In the genomic region with DNA sequence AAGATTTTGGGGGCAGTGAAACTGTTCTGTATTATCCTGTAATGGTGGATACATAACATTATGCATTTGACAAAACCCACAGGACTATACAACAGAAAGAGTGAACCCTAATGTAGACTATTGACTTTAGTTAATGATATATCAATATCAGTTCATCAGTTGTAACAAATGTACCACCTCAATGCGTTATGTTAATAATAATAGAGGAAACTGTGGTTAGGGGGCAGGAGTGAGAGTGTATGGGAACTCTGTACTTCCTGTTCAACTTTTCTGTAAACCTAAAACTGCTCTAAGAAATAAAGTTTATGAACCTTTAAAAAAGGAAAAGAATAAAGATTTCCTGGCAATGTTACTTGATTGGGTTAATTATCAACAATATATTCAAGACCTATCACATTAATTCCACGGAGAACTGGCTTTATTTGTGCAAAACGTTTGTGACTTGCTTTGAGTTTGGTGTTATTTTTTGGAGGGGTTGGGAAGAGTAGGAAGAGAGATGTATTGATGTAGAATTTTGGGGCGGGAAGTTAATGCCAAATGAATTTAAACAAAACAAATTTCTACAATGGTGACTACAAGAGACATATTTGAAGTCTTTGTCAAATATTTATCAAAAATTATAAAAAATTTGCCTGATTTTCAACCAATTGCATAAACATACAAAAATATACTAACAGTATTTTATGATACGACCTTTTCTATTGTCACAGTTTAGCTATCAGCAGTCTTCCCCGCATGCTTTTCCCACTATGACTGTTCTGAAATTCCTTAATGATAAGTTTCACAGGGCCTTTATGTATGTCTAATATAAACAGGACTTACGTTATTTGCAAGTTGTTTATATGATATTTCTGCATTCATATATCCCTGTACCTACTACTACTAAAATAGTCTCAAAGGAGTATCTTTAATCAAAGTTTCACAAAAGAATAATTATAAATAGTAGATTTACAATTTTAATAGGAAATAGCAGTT, we compare ENCODE assay signal across 9 cellular contexts. TPM values are rescaled to one million over a fixed set of nuclear protein-coding genes. Genes with fewer than 3 reads are reported as not detected.
DNase-seq lines count a peak whose midpoint lies in the region; ATAC-seq and TF ChIP-seq lines count a peak whose summit lies in the region.
"Had no signal": no experiment of that assay in that cellular context is flagged by ENCODE, and none has a peak within 500 bp of the region (broad histone marks: within the 10 kb centered on the region; RNA-seq: fewer than 3 reads in every experiment).

No MANE protein-coding gene starts in this region.

- H3K79me2 ChIP-seq in PC-9 (ENCODE audit: low read depth), result peaks cover 56% of the 10 kb centered on the region

- TF ChIP-seq CTCF in PC-9 (conservative IDR thresholded peaks at IDR 0.05), result peak; percentile 14; the same call in 1 of the 2 replicates
- no peak for TF ChIP-seq CTCF in fibroblast of mammary gland (conservative IDR thresholded peaks at IDR 0.05; ENCODE audit: control insufficient read depth, insufficient read depth, low read depth, low read length)
- TF ChIP-seq CTCF in suprapubic skin (IDR thresholded peaks at IDR 0.05), result no peak
- TF ChIP-seq CTCF in GM20000 (IDR thresholded peaks at IDR 0.05; ENCODE audit: extremely low read depth, missing control alignments), result no peak

- CTCF ChIA-PET in PC-9 (lab: Charles Lee), result interaction anchor here (0.7 kb wide), 2 partner anchors 80 to 113 kb away, joined by 3 to 4 read pairs; no protein-coding TSS in a partner anchor

- no peak for ATAC-seq in GM21529 (IDR thresholded peaks at IDR 0.05; ENCODE audit: unreplicated experiment)

- H4K20me1 ChIP-seq in PC-9 (ENCODE audit: insufficient read depth), result peaks cover 16% of the 10 kb centered on the region

- H3K36me3 ChIP-seq in PC-9 (ENCODE audit: low read depth) (peaks cover 19% of the 10 kb centered on the region), suprapubic skin (no peaks in the 10 kb centered on the region)

- BruUV-seq in PC-9 (replicated peaks; lab: Mats Ljungman, UMichigan), result no TSS peak

- no peaks in the 10 kb centered on the region for H3K9me3 ChIP-seq in PC-9 (ENCODE audit: insufficient read depth, low read depth)
- H3K9me3 ChIP-seq in suprapubic skin, result no peaks in the 10 kb centered on the region

- intact Hi-C loops in PC-9 (cut with micrococcal nuclease; ENCODE audit: unreplicated experiment), result no loop called here

- no peaks in the 10 kb centered on the region for H3K27me3 Mint-ChIP-seq in activated T-cell treated with anti-CD3 and anti-CD28 coated beads, Interleukin-2, amount 50 U/mL, for 24 hours

- H3K9me2 ChIP-seq in PC-9 (ENCODE audit: insufficient read depth), result no peaks in the 10 kb centered on the region

- peak overlapping the region; percentile 30 for H3K4me3 Mint-ChIP-seq in activated T-cell treated with anti-CD3 and anti-CD28 coated beads, Interleukin-2, amount 50 U/mL, for 24 hours

- H3K4me1 ChIP-seq in PC-9 (replicated peaks; ENCODE audit: insufficient read depth), result peaks cover 26% of the 10 kb centered on the region
- peaks cover 21% of the 10 kb centered on the region for H3K4me1 ChIP-seq in suprapubic skin

- TF ChIP-seq POLR2A in suprapubic skin (IDR thresholded peaks at IDR 0.05), result no peak

- no peak for DNase-seq in activated T-cell treated with anti-CD3 and anti-CD28 coated beads, Interleukin-2, amount 50 U/mL, for 24 hours
- no peak for DNase-seq in activated T-cell treated with anti-CD3 and anti-CD28 coated beads, Interleukin-2, amount 50 U/mL, for 1 hour
- DNase-seq in PC-9 (no peak), fibroblast of mammary gland (ENCODE audit: low read depth) (no peak), suprapubic skin (ENCODE audit: low spot score in 2 of 2) (no peak), hypothalamus (lab: John Stamatoyannopoulos, UW) (no peak), GM20000 (ENCODE audit: low spot score) (no peak)
- DNase-seq: activated CD4-positive, alpha-beta T cell treated with anti-CD3 and anti-CD28 coated beads, Interleukin-2, amount 50 U/mL, for 1 hour had no signal

- H3K27ac ChIP-seq in PC-9 (peak overlapping the region; percentile 96), suprapubic skin (peak overlapping the region; percentile 99)

- H3K27me3 ChIP-seq in PC-9 (ENCODE audit: insufficient read depth, low read depth) (no peaks in the 10 kb centered on the region), suprapubic skin (no peaks in the 10 kb centered on the region)

- H3F3A ChIP-seq in PC-9 (ENCODE audit: insufficient read depth, low read depth), result peaks cover 48% of the 10 kb centered on the region

- H3K4me3 ChIP-seq in PC-9 (peak overlapping the region; percentile 93), fibroblast of mammary gland (ENCODE audit: control insufficient read depth, low read depth, low read length) (peak overlapping the region; percentile 1), suprapubic skin (no peak overlapping the region)

- TF ChIP-seq EP300 in suprapubic skin (IDR thresholded peaks at IDR 0.05), result no peak

- H3K4me2 ChIP-seq in PC-9, result peak overlapping the region; percentile 78

- peak overlapping the region; percentile 73 for H3K27ac Mint-ChIP-seq in activated T-cell treated with anti-CD3 and anti-CD28 coated beads, Interleukin-2, amount 50 U/mL, for 24 hours

- no peaks in the 10 kb centered on the region for H3K9me3 Mint-ChIP-seq in activated T-cell treated with anti-CD3 and anti-CD28 coated beads, Interleukin-2, amount 50 U/mL, for 24 hours

- POLR2A ChIA-PET in PC-9 (lab: Charles Lee; ENCODE audit: unreplicated experiment), result interaction anchor here (2.6 kb wide), 1 partner anchor 59 kb away, joined by 16 read pairs; no protein-coding TSS in a partner anchor

- H2AFZ ChIP-seq in PC-9, result peak overlapping the region; percentile 3; the same call in 1 of the 2 replicates

- H3K4me1 Mint-ChIP-seq in activated T-cell treated with anti-CD3 and anti-CD28 coated beads, Interleukin-2, amount 50 U/mL, for 24 hours (ENCODE audit: low read depth), result peaks cover 43% of the 10 kb centered on the region

- WGBS in suprapubic skin, result 67% methylated on average over 7 of the region's 7 CpGs

- H3K36me3 Mint-ChIP-seq in activated T-cell treated with anti-CD3 and anti-CD28 coated beads, Interleukin-2, amount 50 U/mL, for 24 hours (ENCODE audit: low read depth), result peaks cover 22% of the 10 kb centered on the region

RNA-seq across cellular contexts. Expression of a gene that starts 2.1 kb away (rescaled TPM):
- total RNA-seq in PC-9 (2021), result 342 and 343 TPM in 2 replicates
- 100 to 1,000 TPM; 234 to 395 (median 319) TPM for total RNA-seq in suprapubic skin
